1 cellular context compared by ENCODE assay signal in genomic region chr5:171422495-171422894, GRCh38.
TF ChIP-seq lines count a peak whose summit lies in the region.

No MANE protein-coding gene starts in this region.

TF ChIP-seq in H1, 55 proteins besides CTCF, POLR2A, EP300 and RAD21:
- TF ChIP-seq PHF8 (conservative IDR thresholded peaks at IDR 0.05; ENCODE audit: low read depth, low read length) (no peak), FOSL1 (IDR thresholded peaks at IDR 0.05; ENCODE audit: insufficient read depth, low read depth, low read length) (no peak), RFX5 (IDR thresholded peaks at IDR 0.05; ENCODE audit: borderline replicate concordance, low read depth, low read length) (no peak), KDM5A (IDR thresholded peaks at IDR 0.05; ENCODE audit: low read length) (no peak), ATF3 (IDR thresholded peaks at IDR 0.05; ENCODE audit: insufficient read depth, low read depth, low read length) (no peak), GTF2F1 (IDR thresholded peaks at IDR 0.05; ENCODE audit: borderline replicate concordance, low read depth, low read length) (no peak)
TF ChIP-seq in H1: peak in this region for 0.
